ENCODE assay signal across 8 cellular contexts in genomic region chr19:10567696-10568443, GRCh38. TPM values are rescaled to one million over a fixed set of nuclear protein-coding genes. Genes with fewer than 3 reads are reported as not detected.
DNase-seq lines count a peak whose midpoint lies in the region; ATAC-seq and TF ChIP-seq lines count a peak whose summit lies in the region.

No MANE protein-coding gene starts in this region.

- peaks cover 5% of the 10 kb centered on the region; the same call in 1 of the 2 replicates for H3K4me1 ChIP-seq in ES-I3 (ENCODE audit: insufficient read depth, low read length)
- H3K4me1 ChIP-seq in endodermal cell (ENCODE audit: control insufficient read depth, insufficient read depth, low read length), result no peaks in the 10 kb centered on the region
- peaks cover 7% of the 10 kb centered on the region for H3K4me1 ChIP-seq in ovary (ENCODE audit: insufficient read depth)

- H3K4me3 Mint-ChIP-seq in endodermal cell, result peak overlapping the region; percentile 67

- no peaks in the 10 kb centered on the region for H3K9me3 ChIP-seq in ES-I3 (ENCODE audit: control insufficient read depth, insufficient read depth, low read length)
- H3K9me3 ChIP-seq in endodermal cell (ENCODE audit: control insufficient read depth, low read length), result no peaks in the 10 kb centered on the region
- H3K9me3 ChIP-seq in ovary, result no peaks in the 10 kb centered on the region

- H3K27me3 ChIP-seq in endodermal cell (ENCODE audit: control insufficient read depth, insufficient read depth, low read length, poor library complexity, severe bottlenecking), result peaks cover 16% of the 10 kb centered on the region
- no peaks in the 10 kb centered on the region for H3K27me3 ChIP-seq in ovary

- H3K36me3 ChIP-seq in ES-I3 (ENCODE audit: insufficient read depth, low read length) (no peaks in the 10 kb centered on the region), endodermal cell (ENCODE audit: control insufficient read depth, insufficient read depth, low read length) (peaks cover 4% of the 10 kb centered on the region), ovary (no peaks in the 10 kb centered on the region)

- DNase-seq in NCI-H69 (lab: John Stamatoyannopoulos, UW), result peak; percentile 75
- DNase-seq in endodermal cell, result no peak
- DNase-seq in ovary, result peak in 1 of 5 donors; percentile 43
- DNase-seq in NCI-H524 treated with DMSO at 0.1 percent for 48 hours (lab: John Stamatoyannopoulos, UW), result no peak
- DNase-seq in DMS153 (lab: John Stamatoyannopoulos, UW), result no peak

- TF ChIP-seq EP300 in ovary (IDR thresholded peaks at IDR 0.05), result no peak

- H3K27ac Mint-ChIP-seq in endodermal cell, result peak overlapping the region; percentile 61

- WGBS in endodermal cell (ENCODE audit: insufficient coverage in 1 of 2, insufficient read length in 1 of 2), 2 experiments, result 19% methylated on average over 13 of the region's 14 CpGs; no CpG with 5 or more reads in 1 of the 2 experiments
- WGBS in ovary, 3 donors, result 24 to 26% (median 24%) methylated on average over 14 of the region's 14 CpGs

- peaks cover 25% of the 10 kb centered on the region for H3K4me1 Mint-ChIP-seq in endodermal cell

- H3K27me3 Mint-ChIP-seq in endodermal cell (ENCODE audit: insufficient read depth), result peaks cover 19% of the 10 kb centered on the region

- no peak for TF ChIP-seq POLR2A in ovary (IDR thresholded peaks at IDR 0.05)

- intact Hi-C loops in ovary (cut with DNase I), result loop anchor here in 2 of 4 donors (5.0 to 10.0 kb wide), 2 partner anchors 66 to 163 kb away; partner anchors contain the start of genes CDC37 (in 1 of the 2) and KEAP1 (in 1 of the 2)

- TF ChIP-seq CTCF in endodermal cell (conservative IDR thresholded peaks at IDR 0.05) (no peak), ovary (IDR thresholded peaks at IDR 0.05) (no peak)

- no peaks in the 10 kb centered on the region for H3K9me3 Mint-ChIP-seq in endodermal cell

- H3K27ac ChIP-seq in endodermal cell (ENCODE audit: low read depth, low read length) (no peak overlapping the region), ovary (peak overlapping the region; percentile 10 to 64)

- peaks cover 10% of the 10 kb centered on the region for H3K36me3 Mint-ChIP-seq in endodermal cell (ENCODE audit: low read depth)

- H3K9ac ChIP-seq in ES-I3 (ENCODE audit: low read depth, low read length) (peak overlapping the region; percentile 73), endodermal cell (ENCODE audit: extremely low read depth, low read length, poor library complexity, severe bottlenecking) (no peak overlapping the region)

- H3K4me3 ChIP-seq in endodermal cell (ENCODE audit: low read length), result peak overlapping the region; percentile 85
- peak overlapping the region; percentile 45 for H3K4me3 ChIP-seq in ovary

- no peak for ATAC-seq in GM21528 (IDR thresholded peaks at IDR 0.05; ENCODE audit: low FRiP score, unreplicated experiment)
- no peak for ATAC-seq in GM19023 (IDR thresholded peaks at IDR 0.05; ENCODE audit: unreplicated experiment)

RNA-seq across cellular contexts. Expression of gene CDKN2D, which starts 0.9 kb away (rescaled TPM):
- 1 to 10 TPM; 3.5 to 4.6 TPM for total RNA-seq in endodermal cell
- polyA plus RNA-seq in endodermal cell (2013, experiment 1 of 2), result 20.0 TPM
- polyA plus RNA-seq in endodermal cell (2013, experiment 2 of 2), result 18.2 TPM
- 1 to 10 TPM; 4.4 to 7.4 (median 5.6) TPM for total RNA-seq in ovary
- polyA plus RNA-seq in ovary, result 1 to 10 TPM; 2.8 to 7.6 TPM

RNA-seq across cellular contexts. Expression of gene KRI1, which starts 2.1 kb away (rescaled TPM):
- total RNA-seq in endodermal cell, result 10 to 100 TPM; 45.2 to 47.7 TPM
- polyA plus RNA-seq in endodermal cell (2013, experiment 1 of 2), result 29.4 TPM
- polyA plus RNA-seq in endodermal cell (2013, experiment 2 of 2), result 27.3 TPM
- total RNA-seq in ovary, result 10 to 100 TPM; 12.3 to 28.9 (median 23.6) TPM
- polyA plus RNA-seq in ovary, result 10 to 100 TPM; 20.1 to 24.2 TPM

RNA-seq across cellular contexts. Expression of gene AP1M2, which starts 19.2 kb away (rescaled TPM):
- total RNA-seq in endodermal cell (100 to 1,000 TPM; 132 to 146 TPM), ovary (10 to 100 TPM in 1 of 7 donors, 1 to 10 TPM in 4, under 1 TPM in 1, not detected in 1; 0.86 to 45.5 (median 3.8) TPM)
- polyA plus RNA-seq in endodermal cell (2013, experiment 1 of 2), result 4.8 TPM
- 4.2 TPM for polyA plus RNA-seq in endodermal cell (2013, experiment 2 of 2)
- polyA plus RNA-seq in ovary, result under 1 TPM; 0.19 to 0.40 TPM

RNA-seq across cellular contexts. Expression of gene ATG4D, which starts 24.2 kb away (rescaled TPM):
- 10 to 100 TPM; 37.9 to 44.8 TPM for total RNA-seq in endodermal cell
- 30.8 TPM for polyA plus RNA-seq in endodermal cell (2013, experiment 1 of 2)
- polyA plus RNA-seq in endodermal cell (2013, experiment 2 of 2), result 29.5 TPM
- total RNA-seq in ovary, result 10 to 100 TPM; 13.9 to 26.9 (median 24.1) TPM
- 10 to 100 TPM in 1 of 2 donors, 1 to 10 TPM in 1; 3.1 to 20.8 TPM for polyA plus RNA-seq in ovary

RNA-seq across cellular contexts. Expression of gene S1PR5, which starts 50.6 kb away (rescaled TPM):
- 1 to 10 TPM; 1.2 to 5.1 TPM for total RNA-seq in endodermal cell
- 1.6 TPM for polyA plus RNA-seq in endodermal cell (2013, experiment 1 of 2)
- 1.6 TPM for polyA plus RNA-seq in endodermal cell (2013, experiment 2 of 2)
- total RNA-seq in ovary, result under 1 TPM in 6 of 7 donors, not detected in 1; 0.12 to 0.57 (median 0.32) TPM
- polyA plus RNA-seq in ovary, result 1 to 10 TPM in 1 of 2 donors, under 1 TPM in 1; 0.33 to 1.4 TPM
